In the genomic region with DNA sequence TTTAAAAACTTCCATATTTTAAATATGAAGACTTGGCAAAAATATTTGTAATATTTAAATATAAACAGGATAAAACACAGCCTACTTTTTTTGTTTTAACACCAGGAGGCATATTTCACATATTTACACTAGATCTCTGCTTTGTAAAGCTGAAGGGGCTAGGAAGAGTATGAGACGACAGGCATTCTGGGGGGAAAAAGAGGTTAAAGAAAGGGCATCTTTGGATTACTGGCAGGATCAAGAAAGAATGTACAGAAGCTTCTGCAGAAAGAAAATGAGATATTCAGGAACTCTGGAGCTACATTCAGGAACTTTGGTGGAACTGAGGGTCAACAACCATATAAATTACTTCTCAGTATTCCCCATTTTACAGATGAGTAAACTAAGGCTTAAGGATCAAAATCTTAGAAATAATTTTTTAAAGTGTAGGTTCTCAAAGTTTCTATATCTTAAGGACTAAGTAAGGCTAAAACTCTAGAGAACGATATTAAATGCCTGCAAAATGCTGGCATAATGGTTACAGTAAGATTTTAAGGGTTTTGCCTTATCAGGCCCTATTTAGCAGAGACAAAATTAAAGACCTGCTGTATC, we compare ENCODE assay signal across 19 cellular contexts.
"Had no signal": no experiment of that assay in that cellular context is flagged by ENCODE, and none has a peak within 500 bp of the region (broad histone marks: within the 10 kb centered on the region; RNA-seq: fewer than 3 reads in every experiment).

No MANE protein-coding gene starts in this region.

- H3K27ac ChIP-seq: esophagus squamous epithelium, gastroesophageal sphincter, parathyroid adenoma, right atrium auricular region, suprapubic skin, tibial artery, upper lobe of right lung, vagina had no signal

- H3K4me3 ChIP-seq: esophagus squamous epithelium, gastroesophageal sphincter, lung, right atrium auricular region, suprapubic skin, tibial artery, upper lobe of right lung, vagina had no signal

- DNase-seq: effector memory CD8-positive, alpha-beta T cell; esophagus squamous epithelium; foreskin fibroblast; glutamatergic neuron; left cardiac atrium; left ventricle myocardium superior; mesenchymal stem cell; naive B cell; small intestine; stimulated activated CD4-positive, alpha-beta T cell treated with anti-CD3 and anti-CD28 coated beads, Interleukin-12 subunit alpha, Interleukin-12 subunit beta, amount 100 ng/mL, for 4 hours; stimulated activated naive CD4-positive, alpha-beta T cell; tibial artery; upper lobe of right lung had no signal

- H3K36me3 ChIP-seq: right atrium auricular region, suprapubic skin, upper lobe of right lung, vagina had no signal

- H3K4me1 ChIP-seq: gastroesophageal sphincter, parathyroid adenoma, right atrium auricular region, upper lobe of right lung, vagina had no signal

- ATAC-seq: effector memory CD8-positive, alpha-beta T cell; gastroesophageal sphincter; left cardiac atrium; left ventricle myocardium superior; upper lobe of right lung had no signal

- H3K9me3 ChIP-seq: esophagus squamous epithelium, gastroesophageal sphincter, right atrium auricular region, suprapubic skin, tibial artery, upper lobe of right lung, vagina had no signal

- H3K27me3 ChIP-seq: esophagus squamous epithelium, gastroesophageal sphincter, right atrium auricular region, suprapubic skin, tibial artery, upper lobe of right lung, vagina had no signal
